6 cellular contexts compared by ENCODE assay signal in genomic region chr10:7782194-7782593, GRCh38. TPM values are rescaled to one million over a fixed set of nuclear protein-coding genes. Genes with fewer than 3 reads are reported as not detected.
A peak's percentile ranks its signal among the peaks of the same experiment; 100 is the strongest.
DNase-seq lines count a peak whose midpoint lies in the region; ATAC-seq and TF ChIP-seq lines count a peak whose summit lies in the region.
"Not testable (repeated sequence)": the region's sequence is repeated elsewhere in the genome, so short reads cannot be mapped to it uniquely, and the experiment has no call there.

No MANE protein-coding gene starts in this region.

- H3K27me3 ChIP-seq in heart left ventricle; heart right ventricle; left ventricle myocardium inferior (ENCODE audit: low read depth): not testable (repeated sequence)

- peak; percentile 69 for ATAC-seq in Right ventricle myocardium superior (ENCODE audit: poor library complexity)
- ATAC-seq in heart left ventricle, result peak in 3 of 4 donors; percentile 53 to 83 (median 78)
- peak in 5 of 8 donors; percentile 44 to 79 (median 58) for ATAC-seq in heart right ventricle
- ATAC-seq in left ventricle myocardium superior, result peak; percentile 73

- peaks cover 0 to 59% (median 42%) of the 10 kb centered on the region in 9 donors for H3K36me3 ChIP-seq in heart left ventricle
- H3K36me3 ChIP-seq in heart right ventricle, result peaks cover 0 to 59% (median 26%) of the 10 kb centered on the region in 9 donors
- peaks cover 51% of the 10 kb centered on the region for H3K36me3 ChIP-seq in left ventricle myocardium inferior

- not testable (repeated sequence) for H3K4me3 ChIP-seq in heart left ventricle, heart right ventricle, left ventricle myocardium inferior

- 71 to 80% (median 76%) methylated on average over 6 of the region's 6 CpGs for WGBS in heart left ventricle, 4 donors
- WGBS in heart right ventricle, 2 donors, result 68 to 81% methylated on average over 6 of the region's 6 CpGs

- not testable (repeated sequence) for TF ChIP-seq POLR2A in heart left ventricle (IDR thresholded peaks at IDR 0.05)

- DNase-seq in MV-4-11 (lab: John Stamatoyannopoulos, UW), result peak; percentile 44
- DNase-seq in Right ventricle myocardium superior, heart left ventricle, heart right ventricle, left ventricle myocardium inferior, left ventricle myocardium superior: not testable (repeated sequence)

- peaks cover 0 to 26% (median 10%) of the 10 kb centered on the region in 12 donors for H3K4me1 ChIP-seq in heart left ventricle
- peaks cover 0 to 34% (median 17%) of the 10 kb centered on the region in 9 donors for H3K4me1 ChIP-seq in heart right ventricle
- H3K4me1 ChIP-seq in left ventricle myocardium inferior, result peaks cover 54% of the 10 kb centered on the region

- intact Hi-C loops in Right ventricle myocardium superior (cut with DNase I); heart left ventricle (cut with DNase I); heart right ventricle (cut with DNase I); left ventricle myocardium inferior (cut with micrococcal nuclease); left ventricle myocardium superior (cut with micrococcal nuclease): not testable (repeated sequence)

- not testable (repeated sequence) for H3K9me3 ChIP-seq in heart left ventricle; heart right ventricle; left ventricle myocardium inferior (replicated peaks)

- TF ChIP-seq CTCF in heart left ventricle (IDR thresholded peaks at IDR 0.05); heart right ventricle (IDR thresholded peaks at IDR 0.05); left ventricle myocardium inferior (IDR thresholded peaks at IDR 0.05; ENCODE audit: borderline replicate concordance): not testable (repeated sequence)

- H3K27ac ChIP-seq in heart left ventricle (peak overlapping the region in 7 of 12 donors; percentile 26 to 61 (median 53)), heart right ventricle (peak overlapping the region in 5 of 10 donors; percentile 23 to 61 (median 48)), left ventricle myocardium inferior (replicated peaks) (peak overlapping the region; percentile 73)

RNA-seq across cellular contexts. Expression of gene KIN, which starts 5.6 kb away (rescaled TPM):
- 6.9 TPM for total RNA-seq in Right ventricle myocardium superior
- 10 to 100 TPM in 1 of 9 donors, 1 to 10 TPM in 8; 2.5 to 10.7 (median 5.7) TPM for total RNA-seq in heart left ventricle
- polyA plus RNA-seq in heart left ventricle, result 1 to 10 TPM; 5.5 to 8.1 TPM
- total RNA-seq in heart right ventricle, result 1 to 10 TPM; 5.4 to 8.5 (median 6.9) TPM
- 10 to 100 TPM in 1 of 2 donors, 1 to 10 TPM in 1; 7.1 to 13.3 TPM for polyA plus RNA-seq in heart right ventricle
- total RNA-seq in left ventricle myocardium inferior, result 10.0 TPM
- total RNA-seq in left ventricle myocardium superior, result 9.1 TPM

RNA-seq across cellular contexts. Expression of gene ATP5F1C, which starts 5.8 kb away (rescaled TPM):
- total RNA-seq in Right ventricle myocardium superior (767 TPM), heart left ventricle (1,000 to 10,000 TPM in 1 of 9 donors, 100 to 1,000 TPM in 8; 492 to 1,259 (median 784) TPM), heart right ventricle (100 to 1,000 TPM; 565 to 909 (median 770) TPM), left ventricle myocardium inferior (743 TPM), left ventricle myocardium superior (777 TPM)
- polyA plus RNA-seq in heart left ventricle (1,000 to 10,000 TPM in 1 of 2 donors, 100 to 1,000 TPM in 1; 963 to 1,062 TPM), heart right ventricle (1,000 to 10,000 TPM in 1 of 2 donors, 100 to 1,000 TPM in 1; 561 to 1,131 TPM)

RNA-seq across cellular contexts. Expression of gene TAF3, which starts 36.1 kb away (rescaled TPM):
- total RNA-seq in Right ventricle myocardium superior, result 10.4 TPM
- 10 to 100 TPM in 6 of 9 donors, 1 to 10 TPM in 3; 5.9 to 14.0 (median 12.4) TPM for total RNA-seq in heart left ventricle
- 1 to 10 TPM; 5.7 to 6.8 TPM for polyA plus RNA-seq in heart left ventricle
- 10 to 100 TPM in 8 of 10 donors, 1 to 10 TPM in 2; 9.9 to 14.9 (median 11.2) TPM for total RNA-seq in heart right ventricle
- 1 to 10 TPM; 3.6 to 6.4 TPM for polyA plus RNA-seq in heart right ventricle
- 12.7 TPM for total RNA-seq in left ventricle myocardium inferior
- total RNA-seq in left ventricle myocardium superior, result 13.0 TPM
